28 cellular contexts compared by ENCODE assay signal in the genomic region with DNA sequence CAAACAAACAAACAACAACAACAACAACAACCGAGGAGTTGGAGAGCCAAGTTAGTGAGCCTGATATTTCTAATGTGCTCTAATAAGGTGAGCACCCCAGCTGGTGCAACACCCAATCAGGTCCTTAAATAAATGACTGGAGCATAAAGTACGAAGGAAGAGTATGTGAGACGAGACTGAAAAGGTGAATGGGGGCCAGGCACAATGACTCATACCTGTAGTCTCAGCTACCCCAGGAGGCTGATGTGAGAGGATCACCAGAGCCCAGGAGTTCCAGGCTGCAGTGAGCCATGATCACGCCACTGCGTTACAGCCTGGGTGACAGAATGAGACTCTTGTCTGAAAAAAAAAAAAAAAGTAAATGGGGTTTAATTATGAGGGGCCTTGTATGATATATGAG.
"Had no signal": no experiment of that assay in that cellular context is flagged by ENCODE, and none has a peak within 500 bp of the region (broad histone marks: within the 10 kb centered on the region; RNA-seq: fewer than 3 reads in every experiment).

No MANE protein-coding gene starts in this region.

- H3K4me2 ChIP-seq: hepatocyte had no signal

- H3K9me3 Mint-ChIP-seq: dendritic cell treated with granulocyte-macrophage colony-stimulating factor and Interleukin-4, amounts not matched to agents 40 ng/mL and 50 ng/mL, for 4 days; stimulated activated memory B cell treated with anti-CD40 and anti-IgM and Interleukin-4, amounts not matched to agents 10 μg/mL and 1 μg/mL and 100 μg/mL, for 72 hours; type B pancreatic cell had no signal

- H3K4me1 Mint-ChIP-seq: natural killer cell; stimulated activated memory B cell treated with anti-CD40 and anti-IgM and Interleukin-4, amounts not matched to agents 10 μg/mL and 1 μg/mL and 100 μg/mL, for 72 hours had no signal

- H3K4me1 ChIP-seq: colonic mucosa, esophagus muscularis mucosa, foreskin keratinocyte, gastroesophageal sphincter, heart left ventricle, lower lobe of right lung, psoas muscle, sigmoid colon, spleen, tibial artery had no signal

- H2AFZ ChIP-seq: hepatocyte had no signal

- FAIRE-seq: endothelial cell of umbilical vein, islet of Langerhans had no signal

- H3K27me3 Mint-ChIP-seq: dendritic cell treated with granulocyte-macrophage colony-stimulating factor and Interleukin-4, amounts not matched to agents 40 ng/mL and 50 ng/mL, for 4 days; stimulated activated memory B cell treated with anti-CD40 and anti-IgM and Interleukin-4, amounts not matched to agents 10 μg/mL and 1 μg/mL and 100 μg/mL, for 72 hours had no signal

- H3K36me3 Mint-ChIP-seq: natural killer cell; stimulated activated memory B cell treated with anti-CD40 and anti-IgM and Interleukin-4, amounts not matched to agents 10 μg/mL and 1 μg/mL and 100 μg/mL, for 72 hours; type B pancreatic cell had no signal

- ATAC-seq: foreskin keratinocyte; gastroesophageal sphincter; heart left ventricle; left ventricle myocardium superior; lower lobe of right lung; natural killer cell; psoas muscle; right cardiac atrium; stimulated activated memory B cell treated with anti-CD40 and anti-IgM and Interleukin-4, amounts not matched to agents 10 μg/mL and 1 μg/mL and 100 μg/mL, for 72 hours; stimulated activated naive CD8-positive, alpha-beta T cell treated with anti-CD3 and anti-CD28 coated beads, Interleukin-15, Interleukin-2, amounts not matched to agents 100 U/mL and 50 U/mL, for 24 hours had no signal

- DNase-seq: colonic mucosa; effector CD8-positive, alpha-beta T cell; foreskin keratinocyte; heart left ventricle; kidney glomerular epithelial cell; left ventricle myocardium superior; lower lobe of right lung; natural killer cell; occipital lobe; posterior cingulate gyrus; psoas muscle; sigmoid colon; spleen; stimulated activated CD4-positive, alpha-beta T cell treated with anti-CD3 and anti-CD28 coated beads, Interleukin-4, amount 100 ng/mL, for 4 hours; stimulated activated naive CD8-positive, alpha-beta T cell treated with anti-CD3 and anti-CD28 coated beads, Interleukin-15, Interleukin-2, amounts not matched to agents 100 U/mL and 50 U/mL, for 24 hours; substantia nigra had no signal

- H3K27ac ChIP-seq: colonic mucosa, esophagus muscularis mucosa, foreskin keratinocyte, gastroesophageal sphincter, heart left ventricle, hepatocyte, lower lobe of right lung, ovary, psoas muscle, sigmoid colon, spleen, tibial artery had no signal

- H3K36me3 ChIP-seq: colonic mucosa, esophagus muscularis mucosa, gastroesophageal sphincter, heart left ventricle, lower lobe of right lung, ovary, sigmoid colon, spleen, tibial artery had no signal

- H3K79me2 ChIP-seq: hepatocyte had no signal

- H3K27ac Mint-ChIP-seq: dendritic cell treated with granulocyte-macrophage colony-stimulating factor and Interleukin-4, amounts not matched to agents 40 ng/mL and 50 ng/mL, for 4 days; natural killer cell; stimulated activated memory B cell treated with anti-CD40 and anti-IgM and Interleukin-4, amounts not matched to agents 10 μg/mL and 1 μg/mL and 100 μg/mL, for 72 hours; type B pancreatic cell had no signal

- H3K4me3 ChIP-seq: colonic mucosa, esophagus muscularis mucosa, gastroesophageal sphincter, heart left ventricle, hepatocyte, lower lobe of right lung, ovary, psoas muscle, sigmoid colon, spleen, testis, tibial artery had no signal

- H3K9me3 ChIP-seq: colonic mucosa, esophagus muscularis mucosa, gastroesophageal sphincter, heart left ventricle, lower lobe of right lung, ovary, psoas muscle, sigmoid colon, spleen, testis, tibial artery had no signal

- H3K27me3 ChIP-seq: colonic mucosa, esophagus muscularis mucosa, foreskin keratinocyte, gastroesophageal sphincter, heart left ventricle, hepatocyte, ovary, sigmoid colon, spleen, testis, tibial artery had no signal

- H3K4me3 Mint-ChIP-seq: dendritic cell treated with granulocyte-macrophage colony-stimulating factor and Interleukin-4, amounts not matched to agents 40 ng/mL and 50 ng/mL, for 4 days; natural killer cell; stimulated activated memory B cell treated with anti-CD40 and anti-IgM and Interleukin-4, amounts not matched to agents 10 μg/mL and 1 μg/mL and 100 μg/mL, for 72 hours; type B pancreatic cell had no signal
